In genomic region chr6:73388800-73389512, GRCh38 we compare ENCODE assay signal across 8 cellular contexts. TPM values are rescaled to one million over a fixed set of nuclear protein-coding genes. Genes with fewer than 3 reads are reported as not detected.
A peak's percentile ranks its signal among the peaks of the same experiment; 100 is the strongest.
DNase-seq lines count a peak whose midpoint lies in the region; ATAC-seq and TF ChIP-seq lines count a peak whose summit lies in the region.

No MANE protein-coding gene starts in this region.

- H3K4me3 ChIP-seq in duodenal mucosa (ENCODE audit: low read depth in 1 of 2, low read length in 2 of 2) (peak overlapping the region; percentile 82 to 86), lung (peak overlapping the region; percentile 41)

- H3K27me3 ChIP-seq in duodenal mucosa (ENCODE audit: control insufficient read depth in 1 of 2, insufficient read depth in 2 of 2, low read length in 2 of 2): no peaks in the 10 kb centered on the region
- H3K27me3 ChIP-seq in lung (ENCODE audit: control insufficient read depth, insufficient read depth): no peaks in the 10 kb centered on the region

- ATAC-seq in HG02759 (IDR thresholded peaks at IDR 0.05; ENCODE audit: unreplicated experiment) (peak; percentile 88), lung (ENCODE audit: insufficient read depth, low FRiP score) (peak; percentile 84)

- H3K4me3 Mint-ChIP-seq in activated CD4-positive, alpha-beta T cell treated with anti-CD3 and anti-CD28 coated beads, Interleukin-2, amount 10 ng/mL, durations not matched to agents 24 days and 14 days: peak overlapping the region; percentile 87

- H3K36me3 Mint-ChIP-seq in activated CD4-positive, alpha-beta T cell treated with anti-CD3 and anti-CD28 coated beads, Interleukin-2, amount 10 ng/mL, durations not matched to agents 24 days and 14 days (ENCODE audit: low read depth): peaks cover 10% of the 10 kb centered on the region

- H3K9me3 Mint-ChIP-seq in activated CD4-positive, alpha-beta T cell treated with anti-CD3 and anti-CD28 coated beads, Interleukin-2, amount 10 ng/mL, durations not matched to agents 24 days and 14 days: peaks cover 3% of the 10 kb centered on the region

- H3K27me3 Mint-ChIP-seq in activated CD4-positive, alpha-beta T cell treated with anti-CD3 and anti-CD28 coated beads, Interleukin-2, amount 10 ng/mL, durations not matched to agents 24 days and 14 days: peaks cover 1% of the 10 kb centered on the region

- H3K9me3 ChIP-seq in duodenal mucosa (ENCODE audit: control insufficient read depth in 1 of 2, low read length in 2 of 2): no peaks in the 10 kb centered on the region
- H3K9me3 ChIP-seq in lung (ENCODE audit: control insufficient read depth in 2 of 2, insufficient read depth in 1 of 2, low read length in 1 of 2): no peaks in the 10 kb centered on the region

- H3K27ac Mint-ChIP-seq in activated CD4-positive, alpha-beta T cell treated with anti-CD3 and anti-CD28 coated beads, Interleukin-2, amount 10 ng/mL, durations not matched to agents 24 days and 14 days: peak overlapping the region; percentile 81

- H3K9ac ChIP-seq in duodenal mucosa (ENCODE audit: low read depth in 1 of 2, low read length in 2 of 2): peak overlapping the region; percentile 70 to 85

- peaks cover 26% of the 10 kb centered on the region for H3K4me1 Mint-ChIP-seq in activated CD4-positive, alpha-beta T cell treated with anti-CD3 and anti-CD28 coated beads, Interleukin-2, amount 10 ng/mL, durations not matched to agents 24 days and 14 days

- TF ChIP-seq CTCF in 22Rv1 (IDR thresholded peaks at IDR 0.05) (peak; percentile 88), GM12874 (IDR thresholded peaks at IDR 0.05; ENCODE audit: insufficient read depth, low read depth, low read length) (peak; percentile 62), lung (IDR thresholded peaks at IDR 0.05; ENCODE audit: control extremely low read depth, extremely low read depth) (no peak)

- intact Hi-C loops in activated CD4-positive, alpha-beta T cell treated with anti-CD3 and anti-CD28 coated beads, Interleukin-2, amount 10 ng/mL, durations not matched to agents 24 days and 14 days (cut with micrococcal nuclease): no loop called here

- WGBS in lung, 2 donors: 1% methylated on average over 38 of the region's 38 CpGs

- H3K27ac ChIP-seq in 22Rv1: no peak overlapping the region
- no peak overlapping the region for H3K27ac ChIP-seq in duodenal mucosa (ENCODE audit: low read depth, low read length)
- peak overlapping the region in 1 of 2 donors; percentile 23 for H3K27ac ChIP-seq in lung (ENCODE audit: low read depth in 1 of 2, low read length in 1 of 2)

- H3K36me3 ChIP-seq in duodenal mucosa (ENCODE audit: control insufficient read depth in 1 of 2, insufficient read depth in 2 of 2, low read length in 2 of 2) (no peaks in the 10 kb centered on the region), lung (ENCODE audit: control insufficient read depth in 2 of 2, insufficient read depth in 2 of 2, low read length in 2 of 2) (no peaks in the 10 kb centered on the region)

- peaks cover 4 to 5% of the 10 kb centered on the region in 2 donors for H3K4me1 ChIP-seq in duodenal mucosa (ENCODE audit: control insufficient read depth in 1 of 2, insufficient read depth in 2 of 2, low read length in 2 of 2)
- no peaks in the 10 kb centered on the region for H3K4me1 ChIP-seq in lung (ENCODE audit: control insufficient read depth in 2 of 2, insufficient read depth in 2 of 2, low read length in 2 of 2)

- peak; percentile 2 for DNase-seq in NCI-H2081 treated with DMSO at 0.1 percent for 48 hours (lab: John Stamatoyannopoulos, UW)
- peak; percentile 89 for DNase-seq in activated CD4-positive, alpha-beta T cell treated with anti-CD3 and anti-CD28 coated beads, Interleukin-2, amount 10 ng/mL, durations not matched to agents 24 days and 14 days
- DNase-seq in lung (ENCODE audit: low spot score): peak; percentile 66
- peak; percentile 32 to 43 (median 34) for DNase-seq in stimulated activated CD4-positive, alpha-beta T cell treated with anti-CD3 and anti-CD28 coated beads, TNF-alpha, amount 100 ng/mL, for 48 hours (ENCODE audit: low read depth in 3 of 3)

RNA-seq across cellular contexts. Expression of gene DDX43, which starts 5.7 kb away (rescaled TPM):
- total RNA-seq in activated CD4-positive, alpha-beta T cell treated with anti-CD3 and anti-CD28 coated beads, Interleukin-2, amount 10 ng/mL, durations not matched to agents 24 days and 14 days: 0.26 and 0.69 TPM in 2 replicates
- 1 to 10 TPM in 1 of 2 donors, under 1 TPM in 1; 0.14 to 3.0 TPM for total RNA-seq in lung
- 1 to 10 TPM in 1 of 2 donors, under 1 TPM in 1; 0.81 to 1.0 TPM for polyA plus RNA-seq in lung

RNA-seq across cellular contexts. Expression of gene OOEP, which starts 19.3 kb away (rescaled TPM):
- 0.47 TPM in 2 replicates for total RNA-seq in activated CD4-positive, alpha-beta T cell treated with anti-CD3 and anti-CD28 coated beads, Interleukin-2, amount 10 ng/mL, durations not matched to agents 24 days and 14 days
- under 1 TPM in 1 of 2 donors, not detected in 1; 0.98 TPM for total RNA-seq in lung
- under 1 TPM; 0.16 to 0.37 TPM for polyA plus RNA-seq in lung

RNA-seq across cellular contexts. Expression of gene KHDC3L, which starts 26.5 kb away (rescaled TPM):
- total RNA-seq in activated CD4-positive, alpha-beta T cell treated with anti-CD3 and anti-CD28 coated beads, Interleukin-2, amount 10 ng/mL, durations not matched to agents 24 days and 14 days: not detected in 2 replicates
- not detected for total RNA-seq in lung
- polyA plus RNA-seq in lung: not detected

RNA-seq across cellular contexts. Expression of gene DPPA5, which starts 34.9 kb away (rescaled TPM):
- total RNA-seq in activated CD4-positive, alpha-beta T cell treated with anti-CD3 and anti-CD28 coated beads, Interleukin-2, amount 10 ng/mL, durations not matched to agents 24 days and 14 days: not detected in 2 replicates
- total RNA-seq in lung: not detected
- polyA plus RNA-seq in lung: not detected

Comparison
In these comparisons a context has a peak if more than half of its experiments do, and no peak if none do; other contexts are left out.
1. DNase-seq: peak in every context shown above with its lines; median percentile 89 in activated CD4-positive, alpha-beta T cell treated with anti-CD3 and anti-CD28 coated beads, Interleukin-2, amount 10 ng/mL, durations not matched to agents 24 days and 14 days; 66 in lung; 34 in stimulated activated CD4-positive, alpha-beta T cell treated with anti-CD3 and anti-CD28 coated beads, TNF-alpha, amount 100 ng/mL, for 48 hours; 2 in NCI-H2081 treated with DMSO at 0.1 percent for 48 hours.